Comparison of ENCODE assay signal across 19 cellular contexts in genomic region chr5:110879675-110880074, GRCh38.
DNase-seq lines count a peak whose midpoint lies in the region; ATAC-seq and TF ChIP-seq lines count a peak whose summit lies in the region.
"Had no signal": no experiment of that assay in that cellular context is flagged by ENCODE, and none has a peak within 500 bp of the region (broad histone marks: within the 10 kb centered on the region; RNA-seq: fewer than 3 reads in every experiment).

No MANE protein-coding gene starts in this region.

- no peak overlapping the region for H2BK12ac ChIP-seq in mesenchymal stem cell (ENCODE audit: low read length in 2 of 2)

- 75% methylated on average over 3 of the region's 4 CpGs; no CpG with 5 or more reads in 1 of the 2 experiments for WGBS in IMR-90 (ENCODE audit: extremely low coverage in 2 of 2, insufficient read length in 1 of 2), 2 experiments
- 81% methylated on average over 4 of the region's 4 CpGs for WGBS in mesenchymal stem cell

- H2BK20ac ChIP-seq in IMR-90 (ENCODE audit: low read depth, low read length) = no peak overlapping the region

- H2AFZ ChIP-seq in IMR-90 (replicated peaks; ENCODE audit: low read length, poor library complexity) (no peak overlapping the region), mesenchymal stem cell (ENCODE audit: low read depth, low read length) (no peak overlapping the region)
- H2AFZ ChIP-seq: GM23248 had no signal

- H3K56ac ChIP-seq in IMR-90 (ENCODE audit: extremely low read depth, insufficient read depth, low read length) = no peak overlapping the region

- H4K20me1 ChIP-seq in IMR-90 (ENCODE audit: insufficient read depth, low read length) = no peaks in the 10 kb centered on the region

- H3K27me3 ChIP-seq in IMR-90 (ENCODE audit: control insufficient read depth, insufficient read depth, low read length) (no peaks in the 10 kb centered on the region), mesenchymal stem cell (ENCODE audit: control insufficient read depth in 1 of 2, insufficient read depth in 1 of 2, low read length in 2 of 2) (no peaks in the 10 kb centered on the region)

- H2BK15ac ChIP-seq in IMR-90 (ENCODE audit: low read depth, low read length) (no peak overlapping the region), mesenchymal stem cell (ENCODE audit: low read depth, poor library complexity, severe bottlenecking) (no peak overlapping the region)

- no peak overlapping the region for H4K5ac ChIP-seq in IMR-90 (ENCODE audit: low read depth, low read length)

- no peak for TF ChIP-seq POLR2A in IMR-90 (IDR thresholded peaks at IDR 0.05; ENCODE audit: low read depth, low read length)

- H3K9me1 ChIP-seq in IMR-90 (ENCODE audit: insufficient read depth, low read length) = no peaks in the 10 kb centered on the region

- in situ Hi-C loops in IMR-90 (cut with MboI; ENCODE audit: low sequenced_read_pairs) = no loop called here

- no peak overlapping the region for H3K4me2 ChIP-seq in IMR-90 (ENCODE audit: low read depth, low read length)
- H3K4me2 ChIP-seq in mesenchymal stem cell (ENCODE audit: low read length, poor library complexity, severe bottlenecking) = no peak overlapping the region
- H3K4me2 ChIP-seq: SK-N-SH had no signal

- no peak overlapping the region for H2AK9ac ChIP-seq in IMR-90 (replicated peaks; ENCODE audit: low read depth, low read length, poor library complexity)

- no peak overlapping the region for H2BK5ac ChIP-seq in IMR-90 (ENCODE audit: low read depth, low read length, poor library complexity, severe bottlenecking)
- no peak overlapping the region for H2BK5ac ChIP-seq in mesenchymal stem cell (ENCODE audit: low read depth, low read length, poor library complexity, severe bottlenecking)

- H2AK5ac ChIP-seq in IMR-90 (ENCODE audit: low read depth, low read length) (peak overlapping the region; percentile 68; the same call in 1 of the 2 replicates), mesenchymal stem cell (ENCODE audit: low read length, severe bottlenecking) (no peak overlapping the region)

- TF ChIP-seq RAD21 in IMR-90 (IDR thresholded peaks at IDR 0.05; ENCODE audit: low read length) = no peak

- peak overlapping the region in 1 of 2 experiments; percentile 44; a peak in 1 of 4 replicates for H4K8ac ChIP-seq in IMR-90 (ENCODE audit: low read depth in 2 of 2, low read length in 2 of 2)
- no peak overlapping the region for H4K8ac ChIP-seq in mesenchymal stem cell (ENCODE audit: low read length)

- ATAC-seq in IMR-90 (ENCODE audit: low read depth) (no peak), HG03520 (IDR thresholded peaks at IDR 0.05; ENCODE audit: unreplicated experiment) (no peak), GM18502 (IDR thresholded peaks at IDR 0.05; ENCODE audit: poor library complexity, unreplicated experiment) (no peak), GM19351 (IDR thresholded peaks at IDR 0.05; ENCODE audit: unreplicated experiment) (no peak)
- ATAC-seq: Panc1 had no signal

- H3K23ac ChIP-seq in IMR-90 (ENCODE audit: low read depth, low read length) (no peak overlapping the region), mesenchymal stem cell (ENCODE audit: low read length in 2 of 2) (no peak overlapping the region)

- H3K4ac ChIP-seq in IMR-90 (ENCODE audit: low read depth, low read length) (peak overlapping the region; percentile 54), mesenchymal stem cell (ENCODE audit: low read depth in 1 of 2, low read length in 2 of 2) (no peak overlapping the region)

- H3K9me3 ChIP-seq in IMR-90 (ENCODE audit: control insufficient read depth, insufficient read depth, low read length) (no peaks in the 10 kb centered on the region), mesenchymal stem cell (ENCODE audit: control insufficient read depth, low read length) (no peaks in the 10 kb centered on the region)
- H3K9me3 ChIP-seq: SK-N-SH had no signal

- no peak overlapping the region for H3K9ac ChIP-seq in IMR-90 (ENCODE audit: low read depth, low read length)
- no peak overlapping the region for H3K9ac ChIP-seq in mesenchymal stem cell (ENCODE audit: low read length)
- H3K9ac ChIP-seq: GM23248, SK-N-SH had no signal

- no peak for TF ChIP-seq CTCF in IMR-90 (conservative IDR thresholded peaks at IDR 0.05; ENCODE audit: low read depth, low read length)

- dilution Hi-C loops in IMR-90 (cut with HindIII; ENCODE audit: low sequenced_read_pairs, unreplicated experiment) = no loop called here

- intact Hi-C loops in IMR-90 (cut with micrococcal nuclease) = no loop called here

- H3K27ac ChIP-seq in IMR-90 (ENCODE audit: insufficient read depth, low read length) (no peak overlapping the region), mesenchymal stem cell (ENCODE audit: low read length, poor library complexity, severe bottlenecking) (no peak overlapping the region)
- H3K27ac ChIP-seq: GM23248 had no signal

- H3K79me1 ChIP-seq in IMR-90 (ENCODE audit: low read depth in 1 of 2, low read length in 2 of 2) (no peaks in the 10 kb centered on the region), mesenchymal stem cell (replicated peaks; ENCODE audit: low read length, poor library complexity, severe bottlenecking) (no peaks in the 10 kb centered on the region)

- H3K4me3 ChIP-seq in IMR-90 (ENCODE audit: insufficient read depth, low read depth, low read length) = no peak overlapping the region
- no peak overlapping the region for H3K4me3 ChIP-seq in mesenchymal stem cell (ENCODE audit: insufficient read depth in 1 of 2, low read depth in 1 of 2, low read length in 2 of 2)
- H3K4me3 ChIP-seq: GM23248 had no signal

- H4K91ac ChIP-seq in IMR-90 (ENCODE audit: insufficient read depth, low read depth, low read length) (no peak overlapping the region), mesenchymal stem cell (ENCODE audit: low read length) (no peak overlapping the region)

- no TSS peak for BruUV-seq in IMR-90 (replicated peaks; lab: Mats Ljungman, UMichigan)

- H3K4me1 ChIP-seq in IMR-90 (ENCODE audit: control insufficient read depth, insufficient read depth, low read length) = no peaks in the 10 kb centered on the region
- H3K4me1 ChIP-seq in mesenchymal stem cell (ENCODE audit: control insufficient read depth, insufficient read depth, low read depth, low read length) = no peaks in the 10 kb centered on the region

- H2BK120ac ChIP-seq in IMR-90 (ENCODE audit: low read depth, low read length) (peak overlapping the region; percentile 27; the same call in 1 of the 2 replicates), mesenchymal stem cell (ENCODE audit: low read depth, low read length) (peak overlapping the region; percentile 61)

- DNase-seq in IMR-90 (no peak), MV-4-11 (lab: John Stamatoyannopoulos, UW) (peak; percentile 68), OCI-M1 (lab: John Stamatoyannopoulos, UW) (peak; percentile 7), mesenchymal stem cell (no peak)
- DNase-seq: CD4-positive, alpha-beta T cell; COR-L47; DMS79; H9; NCI-H1105; NCI-H146; NCI-H2029 treated with DMSO at 0.1 percent for 48 hours; NCI-H748 treated with DMSO at 0.1 percent for 48 hours; SIG-M5; SK-N-SH had no signal

- no peaks in the 10 kb centered on the region for H3K36me3 ChIP-seq in IMR-90 (ENCODE audit: control insufficient read depth, insufficient read depth, low read length)
- no peaks in the 10 kb centered on the region for H3K36me3 ChIP-seq in mesenchymal stem cell (ENCODE audit: control insufficient read depth in 1 of 2, insufficient read depth in 2 of 2, low read depth in 1 of 2, low read length in 2 of 2)

- POLR2A ChIA-PET in IMR-90 (lab: Charles Lee; ENCODE audit: unreplicated experiment) = no interaction called here

- H3K14ac ChIP-seq in IMR-90 (replicated peaks; ENCODE audit: low read depth, low read length) (no peak overlapping the region), mesenchymal stem cell (ENCODE audit: low read length in 2 of 2) (no peak overlapping the region)

- CTCF ChIA-PET in IMR-90 (lab: Yijun Ruan, JAX) = no interaction called here

- no peak overlapping the region for H3K18ac ChIP-seq in IMR-90 (ENCODE audit: low read depth, low read length)
- H3K18ac ChIP-seq in mesenchymal stem cell (ENCODE audit: low read depth in 1 of 2, low read length in 2 of 2) = peak overlapping the region in 1 of 2 experiments; percentile 70

TF ChIP-seq in IMR-90, 13 proteins besides CTCF, POLR2A, EP300 and RAD21:
- TF ChIP-seq CEBPB (IDR thresholded peaks at IDR 0.05; ENCODE audit: low read depth, low read length) (no peak), MAFK (IDR thresholded peaks at IDR 0.05; ENCODE audit: low read depth, low read length) (no peak), RCOR1 (IDR thresholded peaks at IDR 0.05; ENCODE audit: insufficient replicate concordance, low read length) (no peak), FOS (IDR thresholded peaks at IDR 0.05; ENCODE audit: low read depth, low read length) (no peak), BHLHE40 (IDR thresholded peaks at IDR 0.05; ENCODE audit: low read depth, low read length) (no peak), MAZ (IDR thresholded peaks at IDR 0.05; ENCODE audit: borderline replicate concordance, low read depth, low read length) (no peak), NFE2L2 (IDR thresholded peaks at IDR 0.05; ENCODE audit: low read depth, low read length) (no peak), RFX5 (IDR thresholded peaks at IDR 0.05; ENCODE audit: low read depth, low read length) (no peak), MXI1 (IDR thresholded peaks at IDR 0.05; ENCODE audit: borderline replicate concordance, low read depth, low read length) (no peak), CHD1 (IDR thresholded peaks at IDR 0.05; ENCODE audit: low read depth, low read length) (no peak), SMC3 (IDR thresholded peaks at IDR 0.05; ENCODE audit: low read depth, low read length) (no peak)
- TF ChIP-seq, protein P1, sequence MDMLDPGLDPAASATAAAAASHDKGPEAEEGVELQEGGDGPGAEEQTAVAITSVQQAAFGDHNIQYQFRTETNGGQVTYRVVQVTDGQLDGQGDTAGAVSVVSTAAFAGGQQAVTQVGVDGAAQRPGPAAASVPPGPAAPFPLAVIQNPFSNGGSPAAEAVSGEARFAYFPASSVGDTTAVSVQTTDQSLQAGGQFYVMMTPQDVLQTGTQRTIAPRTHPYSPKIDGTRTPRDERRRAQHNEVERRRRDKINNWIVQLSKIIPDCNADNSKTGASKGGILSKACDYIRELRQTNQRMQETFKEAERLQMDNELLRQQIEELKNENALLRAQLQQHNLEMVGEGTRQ (IDR thresholded peaks at IDR 0.05; ENCODE audit: low read depth, low read length) = no peak
- TF ChIP-seq, protein P2, sequence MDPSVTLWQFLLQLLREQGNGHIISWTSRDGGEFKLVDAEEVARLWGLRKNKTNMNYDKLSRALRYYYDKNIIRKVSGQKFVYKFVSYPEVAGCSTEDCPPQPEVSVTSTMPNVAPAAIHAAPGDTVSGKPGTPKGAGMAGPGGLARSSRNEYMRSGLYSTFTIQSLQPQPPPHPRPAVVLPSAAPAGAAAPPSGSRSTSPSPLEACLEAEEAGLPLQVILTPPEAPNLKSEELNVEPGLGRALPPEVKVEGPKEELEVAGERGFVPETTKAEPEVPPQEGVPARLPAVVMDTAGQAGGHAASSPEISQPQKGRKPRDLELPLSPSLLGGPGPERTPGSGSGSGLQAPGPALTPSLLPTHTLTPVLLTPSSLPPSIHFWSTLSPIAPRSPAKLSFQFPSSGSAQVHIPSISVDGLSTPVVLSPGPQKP (IDR thresholded peaks at IDR 0.05; ENCODE audit: borderline replicate concordance, low read depth, low read length) = no peak

Comparison
In these comparisons a context has a peak if more than half of its experiments do, and no peak if none do; other contexts are left out.
1. DNase-seq: peak in MV-4-11 (single experiment) and OCI-M1 (single experiment); none in IMR-90 (single experiment) and mesenchymal stem cell (single experiment).